ENCODE assay signal across 18 cellular contexts in genomic region chr2:130352229-130352628, GRCh38. TPM values are rescaled to one million over a fixed set of nuclear protein-coding genes. Genes with fewer than 3 reads are reported as not detected.
DNase-seq lines count a peak whose midpoint lies in the region; ATAC-seq, FAIRE-seq and TF ChIP-seq lines count a peak whose summit lies in the region.
"Had no signal": no experiment of that assay in that cellular context is flagged by ENCODE, and none has a peak within 500 bp of the region (broad histone marks: within the 10 kb centered on the region; RNA-seq: fewer than 3 reads in every experiment).

No MANE protein-coding gene starts in this region.

- H3K4me2 ChIP-seq in GM12878 (ENCODE audit: control insufficient read depth, insufficient read depth) (peak overlapping the region; percentile 36), osteoblast (ENCODE audit: insufficient read depth, low read length) (no peak overlapping the region)

- RAD21 ChIA-PET in GM12878 (lab: Charles Lee; ENCODE audit: unreplicated experiment): interaction anchor here (1.2 to 3.1 kb wide), 2 partner anchors 10 to 21 kb away, joined by 3 to 14 read pairs; partner anchors contain the start of gene IMP4

- peaks cover 24% of the 10 kb centered on the region for H3K4me1 ChIP-seq in GM12878 (ENCODE audit: control insufficient read depth, insufficient read depth, low read length)
- peaks cover 6% of the 10 kb centered on the region for H3K4me1 ChIP-seq in osteoblast (ENCODE audit: insufficient read depth, low read length)

- CTCF ChIA-PET in GM12878 (lab: Yijun Ruan, JAX): interaction anchor here (1.1 to 2.2 kb wide), 4 partner anchors 10 to 75 kb away, joined by 3 to 12 read pairs (median 4); partner anchors contain the start of gene IMP4

- H3K4me1 Mint-ChIP-seq in CD14-positive monocyte: peaks cover 45% of the 10 kb centered on the region
- peaks cover 26 to 42% (median 36%) of the 10 kb centered on the region in 3 donors for H3K4me1 Mint-ChIP-seq in IgD-negative memory B cell
- peaks cover 29% of the 10 kb centered on the region for H3K4me1 Mint-ChIP-seq in nephron

- ATAC-seq in GM12878: no peak

- FAIRE-seq in GM12878 (lab: Jason Lieb, UNC): no peak
- FAIRE-seq: H54 had no signal

- no peak for TF ChIP-seq EP300 in GM12878 (IDR thresholded peaks at IDR 0.05; ENCODE audit: borderline replicate concordance in 1 of 2, control insufficient read depth in 1 of 2, low read depth in 2 of 2, low read length in 2 of 2)

- in situ Hi-C loops in GM12878 (cut with MboI): no loop called here

- SMC1A ChIA-PET in GM12878 (lab: Charles Lee; ENCODE audit: uncharacterized antibody, unreplicated experiment): interaction anchor here (0.7 to 2.6 kb wide), 5 partner anchors 10 to 33 kb away, joined by 3 to 14 read pairs (median 4); partner anchors contain the start of gene IMP4

- DNase-seq in CD14-positive monocyte (ENCODE audit: low spot score): no peak
- no peak for DNase-seq in GM12878 (ENCODE audit: low read depth, low spot score)
- no peak for DNase-seq in foreskin fibroblast
- DNase-seq in osteoblast (ENCODE audit: insufficient read length, low spot score, missing footprints): no peak
- no peak for DNase-seq in mucosa of gallbladder (ENCODE audit: low spot score)
- no peak for DNase-seq in T-helper 2 cell
- DNase-seq: activated CD4-positive, CD25-positive, alpha-beta regulatory T cell; EL; IMR-90; NCI-H1105; NCI-H446 had no signal

- POLR2A ChIA-PET in GM12878 (lab: Charles Lee): interaction anchor here (0.6 to 2.8 kb wide), 5 partner anchors 10 to 33 kb away, joined by 3 to 25 read pairs (median 4); partner anchors contain the start of gene IMP4

- H3K9me3 ChIP-seq in GM12878 (replicated peaks; ENCODE audit: control insufficient read depth, insufficient read depth, low read length) (no peaks in the 10 kb centered on the region), osteoblast (ENCODE audit: low read depth, low read length) (no peaks in the 10 kb centered on the region)
- H3K9me3 ChIP-seq: breast epithelium had no signal

- no peak for TF ChIP-seq RAD21 in GM12878 (IDR thresholded peaks at IDR 0.05; ENCODE audit: insufficient read depth, low read depth, low read length)

- H3K79me2 ChIP-seq in GM12878 (ENCODE audit: control insufficient read depth, insufficient read depth, low read length) (peaks cover 1% of the 10 kb centered on the region; the same call in 1 of the 2 replicates), osteoblast (ENCODE audit: insufficient read depth, low read length) (no peaks in the 10 kb centered on the region)

- BruUV-seq in GM12878 (replicated peaks; lab: Mats Ljungman, UMichigan): no TSS peak

- H3K9me3 Mint-ChIP-seq in CD14-positive monocyte (peaks cover 0 to 2% (median 0%) of the 10 kb centered on the region in 7 donors), IgD-negative memory B cell (no peaks in the 10 kb centered on the region), nephron (no peaks in the 10 kb centered on the region)
- H3K9me3 Mint-ChIP-seq: activated naive CD4-positive, alpha-beta T cell treated with anti-CD3 and anti-CD28 coated beads, Interleukin-2, amount 50 U/mL, for 24 hours had no signal

- H3K27ac Mint-ChIP-seq in CD14-positive monocyte (peak overlapping the region in 2 of 7 donors; percentile 25 to 67), IgD-negative memory B cell (peak overlapping the region in 1 of 3 donors; percentile 32), nephron (no peak overlapping the region)

- H2AFZ ChIP-seq in GM12878 (ENCODE audit: control insufficient read depth, low read depth, low read length) (peak overlapping the region; percentile 25), osteoblast (ENCODE audit: low read length) (no peak overlapping the region)

- intact Hi-C loops in CD14-positive monocyte (cut with micrococcal nuclease) (no loop called here), GM12878 (cut with micrococcal nuclease; ENCODE audit: unreplicated experiment) (no loop called here)

- H3K27ac ChIP-seq in GM12878 (ENCODE audit: control insufficient read depth, insufficient read depth) (peak overlapping the region; percentile 39), osteoblast (ENCODE audit: low read depth, low read length) (no peak overlapping the region)
- H3K27ac ChIP-seq: breast epithelium, C4-2B had no signal

- peaks cover 0 to 2% (median 0%) of the 10 kb centered on the region in 3 donors for H3K27me3 Mint-ChIP-seq in CD14-positive monocyte (ENCODE audit: low read depth in 3 of 3)
- H3K27me3 Mint-ChIP-seq in IgD-negative memory B cell: no peaks in the 10 kb centered on the region
- peaks cover 4% of the 10 kb centered on the region for H3K27me3 Mint-ChIP-seq in nephron (ENCODE audit: low read depth)
- H3K27me3 Mint-ChIP-seq: activated naive CD4-positive, alpha-beta T cell treated with anti-CD3 and anti-CD28 coated beads, Interleukin-2, amount 50 U/mL, for 24 hours had no signal

- TF ChIP-seq CTCF in CD14-positive monocyte (IDR thresholded peaks at IDR 0.05): no peak
- no peak for TF ChIP-seq CTCF in GM12878 (IDR thresholded peaks at IDR 0.05 in 2 of 3, conservative IDR thresholded peaks at IDR 0.05 in 1 of 3; ENCODE audit: control insufficient read depth in 2 of 3, extremely low read depth in 1 of 3, insufficient read depth in 1 of 3, low read depth in 3 of 3, low read length in 3 of 3)
- TF ChIP-seq CTCF in nephron (IDR thresholded peaks at IDR 0.05; ENCODE audit: unreplicated experiment in 3 of 3): no peak
- TF ChIP-seq CTCF in foreskin fibroblast (IDR thresholded peaks at IDR 0.05; ENCODE audit: low read depth, low read length): no peak
- TF ChIP-seq CTCF in osteoblast (IDR thresholded peaks at IDR 0.05; ENCODE audit: extremely low read depth, low read depth, low read length): no peak

- H3K36me3 Mint-ChIP-seq in CD14-positive monocyte (peaks cover 22 to 24% of the 10 kb centered on the region in 2 donors), IgD-negative memory B cell (peaks cover 5% of the 10 kb centered on the region), nephron (ENCODE audit: low read depth) (peaks cover 21% of the 10 kb centered on the region)

- H3K9ac ChIP-seq in GM12878 (ENCODE audit: control insufficient read depth, insufficient read depth, low read length): peak overlapping the region; percentile 21

- peaks cover 0 to 2% of the 10 kb centered on the region in 2 experiments; a peak in 1 of 4 replicates for H3K36me3 ChIP-seq in GM12878 (ENCODE audit: control insufficient read depth in 2 of 2, insufficient read depth in 2 of 2, low read length in 1 of 2)
- peaks cover 8% of the 10 kb centered on the region for H3K36me3 ChIP-seq in osteoblast (ENCODE audit: insufficient read depth, low read length)
- H3K36me3 ChIP-seq: breast epithelium had no signal

- H3K27me3 ChIP-seq in GM12878 (replicated peaks in 1 of 2; ENCODE audit: control insufficient read depth in 2 of 2, insufficient read depth in 2 of 2, low read length in 1 of 2): no peaks in the 10 kb centered on the region
- no peaks in the 10 kb centered on the region for H3K27me3 ChIP-seq in osteoblast (ENCODE audit: insufficient read depth, low read length)
- H3K27me3 ChIP-seq: breast epithelium had no signal

- TF ChIP-seq POLR2A in GM12878 (IDR thresholded peaks at IDR 0.05; ENCODE audit: low read depth, low read length): no peak

- WGBS in GM12878 (ENCODE audit: insufficient coverage, insufficient replicate concordance, low lambda C conversion rate, missing lambda C conversion rate): 42% methylated on average over 6 of the region's 6 CpGs

- H4K20me1 ChIP-seq in GM12878 (ENCODE audit: control insufficient read depth, insufficient read depth): no peaks in the 10 kb centered on the region
- H4K20me1 ChIP-seq in osteoblast (ENCODE audit: insufficient read depth, low read length): no peaks in the 10 kb centered on the region

- H3K4me3 Mint-ChIP-seq in CD14-positive monocyte (peak overlapping the region; percentile 2 to 70), IgD-negative memory B cell (peak overlapping the region in 3 of 4 donors; percentile 60 to 69 (median 66)), nephron (peak overlapping the region; percentile 23 to 65 (median 44))
- H3K4me3 Mint-ChIP-seq: activated naive CD4-positive, alpha-beta T cell treated with anti-CD3 and anti-CD28 coated beads, Interleukin-2, amount 50 U/mL, for 24 hours had no signal

- no peak overlapping the region for H3K4me3 ChIP-seq in GM12878
- no peak overlapping the region for H3K4me3 ChIP-seq in foreskin fibroblast (ENCODE audit: low read depth in 1 of 2, low read length in 2 of 2)
- H3K4me3 ChIP-seq in osteoblast (ENCODE audit: insufficient read depth, low read length): no peak overlapping the region
- H3K4me3 ChIP-seq: breast epithelium, skin epidermis had no signal

RNA-seq across cellular contexts. Expression of gene PTPN18, which starts 3.6 kb away (rescaled TPM):
- polyA plus RNA-seq in CD14-positive monocyte (100 to 1,000 TPM in 1 of 2 donors, 10 to 100 TPM in 1; 72.2 to 102 TPM), IgD-negative memory B cell (124 TPM), GM12878 (2011; rRNA removed) (29.3 and 47.0 TPM in 2 replicates), GM12878 (2014; fragmentation: Illumina TruSeq; extraction: Trizol) (89.9 and 99.8 TPM in 2 replicates), GM12878 (2014; fragmentation: Nextera tagmentation; extraction: Ambion mirVana) (10 to 100 TPM; 14.8 to 17.5 TPM), GM12878 (2014; rRNA removed) (58.4 and 58.8 TPM in 2 replicates), GM12878 (2016; fragmentation: Nextera tagmentation; extraction: Ambion mirVana) (10 to 100 TPM; 43.7 to 45.6 TPM)
- 33.3 and 40.8 TPM in 2 replicates for total RNA-seq in GM12878 (2013; cell fraction: nucleolus; rRNA removed)
- total RNA-seq in GM12878 (2014; rRNA removed) (31.4 and 36.9 TPM in 2 replicates), GM12878 (2014; rRNA removed; fragmentation: Illumina TruSeq; extraction: Trizol) (38.5 and 39.8 TPM in 2 replicates), GM12878 (2021) (41.9 and 43.1 TPM in 2 replicates), osteoblast (28.6 and 29.0 TPM in 2 replicates), mucosa of gallbladder (126 TPM)
- polyA plus RNA-seq in GM12878 (2011; ENCODE audit: low read depth): 26.0 TPM
- 50.1 and 55.8 TPM in 2 replicates for polyA plus RNA-seq in GM12878 (2011; cell fraction: cytosol; rRNA removed)
- 44.1 and 45.8 TPM in 2 replicates for polyA plus RNA-seq in GM12878 (2011; cell fraction: nucleus; rRNA removed)
- 37.9 and 44.0 TPM in 2 replicates for polyA plus RNA-seq in GM12878 (2012)
- 22.4 and 27.1 TPM in 2 replicates for polyA minus RNA-seq in GM12878 (2011; rRNA and poly(A)+ RNA removed)
- 13.2 and 13.4 TPM in 2 replicates for polyA minus RNA-seq in GM12878 (2011; cell fraction: cytosol; rRNA and poly(A)+ RNA removed)
- 17.3 and 30.1 TPM in 2 replicates for polyA minus RNA-seq in GM12878 (2011; cell fraction: nucleus; rRNA and poly(A)+ RNA removed)

RNA-seq across cellular contexts. Expression of gene IMP4, which starts 9.5 kb away (rescaled TPM):
- polyA plus RNA-seq in CD14-positive monocyte (10 to 100 TPM; 57.6 to 58.5 TPM), IgD-negative memory B cell (102 TPM), GM12878 (2011; rRNA removed) (78.0 and 162 TPM in 2 replicates), GM12878 (2014; fragmentation: Illumina TruSeq; extraction: Trizol) (43.2 and 70.5 TPM in 2 replicates), GM12878 (2014; fragmentation: Nextera tagmentation; extraction: Ambion mirVana) (100 to 1,000 TPM in 1 of 2 experiments, 10 to 100 TPM in 1; 41.4 to 100 TPM), GM12878 (2014; rRNA removed) (242 and 273 TPM in 2 replicates), GM12878 (2016; fragmentation: Nextera tagmentation; extraction: Ambion mirVana) (100 to 1,000 TPM; 183 to 206 TPM)
- total RNA-seq in GM12878 (2013; cell fraction: nucleolus; rRNA removed): 66.8 and 77.9 TPM in 2 replicates
- total RNA-seq in GM12878 (2014; rRNA removed) (181 and 209 TPM in 2 replicates), GM12878 (2014; rRNA removed; fragmentation: Illumina TruSeq; extraction: Trizol) (74.9 and 85.3 TPM in 2 replicates), GM12878 (2021) (166 and 171 TPM in 2 replicates), osteoblast (54.8 and 55.7 TPM in 2 replicates), mucosa of gallbladder (59.7 TPM)
- polyA plus RNA-seq in GM12878 (2011; ENCODE audit: low read depth): 61.6 TPM
- polyA plus RNA-seq in GM12878 (2011; cell fraction: cytosol; rRNA removed): 306 and 444 TPM in 2 replicates
- 402 and 407 TPM in 2 replicates for polyA plus RNA-seq in GM12878 (2011; cell fraction: nucleus; rRNA removed)
- 134 and 142 TPM in 2 replicates for polyA plus RNA-seq in GM12878 (2012)
- 132 and 174 TPM in 2 replicates for polyA minus RNA-seq in GM12878 (2011; rRNA and poly(A)+ RNA removed)
- 64.4 and 65.1 TPM in 2 replicates for polyA minus RNA-seq in GM12878 (2011; cell fraction: cytosol; rRNA and poly(A)+ RNA removed)
- polyA minus RNA-seq in GM12878 (2011; cell fraction: nucleus; rRNA and poly(A)+ RNA removed): 89.7 and 141 TPM in 2 replicates
